15 cellular contexts compared by ENCODE assay signal in the genomic region with DNA sequence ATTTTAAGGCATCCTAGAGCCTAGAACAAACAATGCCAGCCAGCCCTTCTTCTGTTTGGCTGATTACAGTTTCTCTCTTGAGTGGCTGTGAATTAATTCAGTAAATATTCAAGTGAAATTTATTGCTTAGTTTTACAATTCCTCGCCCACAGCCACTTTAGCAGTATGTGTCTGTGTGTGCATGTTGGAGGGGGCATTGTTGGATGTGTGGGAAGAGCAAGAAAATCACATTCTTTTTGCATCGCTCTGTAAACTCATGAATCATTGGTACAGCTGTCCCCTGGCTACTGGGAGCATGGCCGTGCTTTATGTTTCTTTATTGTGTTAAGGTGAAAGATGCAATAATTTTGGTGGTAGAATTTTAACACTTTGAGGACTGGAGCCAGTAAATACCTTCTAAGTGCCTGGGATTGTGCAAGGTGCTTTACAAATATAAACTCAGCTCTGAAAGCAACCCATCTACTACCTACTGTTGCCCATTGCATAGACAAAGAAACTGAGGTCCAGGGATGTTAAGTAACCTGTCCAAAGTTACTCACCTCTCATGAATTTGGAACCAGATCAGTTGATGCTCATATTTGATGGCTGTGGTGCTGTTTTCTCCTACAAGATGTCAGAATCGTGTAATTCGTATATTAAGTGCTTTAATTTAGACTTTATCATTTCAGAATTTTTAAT.
A peak's percentile ranks its signal among the peaks of the same experiment; 100 is the strongest.
DNase-seq lines count a peak whose midpoint lies in the region; ATAC-seq and TF ChIP-seq lines count a peak whose summit lies in the region.
"Had no signal": no experiment of that assay in that cellular context is flagged by ENCODE, and none has a peak within 500 bp of the region (broad histone marks: within the 10 kb centered on the region; RNA-seq: fewer than 3 reads in every experiment).

No MANE protein-coding gene starts in this region.

- no peak for TF ChIP-seq RAD21 in SK-N-SH (IDR thresholded peaks at IDR 0.05; ENCODE audit: low read length)

- POLR2A ChIA-PET in SK-N-SH (lab: Yijun Ruan, JAX) = interaction anchor here (1.1 kb wide), 1 partner anchor 18 kb away, joined by 3 read pairs; no protein-coding TSS in a partner anchor

- H3K27ac ChIP-seq in left ventricle myocardium inferior (replicated peaks) (peak overlapping the region; percentile 31), heart left ventricle (no peak overlapping the region), SK-N-SH (ENCODE audit: low read depth in 2 of 2, low read length in 1 of 2) (peak overlapping the region in 1 of 2 experiments; percentile 9; a peak in 1 of 4 replicates)
- H3K27ac ChIP-seq: BLaER1, testis had no signal

- peaks cover 5% of the 10 kb centered on the region for H3K36me3 ChIP-seq in left ventricle myocardium inferior
- peaks cover 0 to 6% (median 0%) of the 10 kb centered on the region in 9 donors for H3K36me3 ChIP-seq in heart left ventricle
- H3K36me3 ChIP-seq in SK-N-SH (replicated peaks in 1 of 2; ENCODE audit: control insufficient read depth in 1 of 2, insufficient read depth in 2 of 2, low read length in 1 of 2) = no peaks in the 10 kb centered on the region
- H3K36me3 ChIP-seq: BLaER1 had no signal

- no peak overlapping the region for H2AFZ ChIP-seq in SK-N-SH (ENCODE audit: low read depth)

- intact Hi-C loops in left ventricle myocardium inferior (cut with micrococcal nuclease) = no loop called here
- intact Hi-C loops in heart left ventricle (cut with DNase I) = loop anchor here in 2 of 10 donors (5.0 kb wide), 2 partner anchors 34 to 39 kb away; no protein-coding TSS in a partner anchor

- no peak overlapping the region for H3K4me2 ChIP-seq in SK-N-SH

- WGBS in heart left ventricle, 4 donors = 75 to 84% (median 79%) methylated on average over 5 of the region's 5 CpGs
- 62% methylated on average over 5 of the region's 5 CpGs for WGBS in SK-N-SH (ENCODE audit: low lambda C conversion rate)

- H4K20me1 ChIP-seq in SK-N-SH (ENCODE audit: insufficient read depth) = no peaks in the 10 kb centered on the region
- H4K20me1 ChIP-seq: BLaER1 had no signal

- peaks cover 5% of the 10 kb centered on the region for H3K79me2 ChIP-seq in SK-N-SH (ENCODE audit: insufficient read depth)

- no peak overlapping the region for H3K9ac ChIP-seq in SK-N-SH
- H3K9ac ChIP-seq: BLaER1 had no signal

- peaks cover 46% of the 10 kb centered on the region for H3K4me1 ChIP-seq in left ventricle myocardium inferior
- H3K4me1 ChIP-seq in heart left ventricle = peaks cover 3 to 48% (median 29%) of the 10 kb centered on the region in 12 donors
- H3K4me1 ChIP-seq in SK-N-SH (ENCODE audit: control insufficient read depth in 1 of 2, insufficient read depth in 2 of 2, low read depth in 1 of 2, low read length in 1 of 2) = peaks cover 3 to 11% of the 10 kb centered on the region in 2 experiments; a peak in 2 of 4 replicates
- H3K4me1 ChIP-seq: BLaER1, testis had no signal

- no peak for TF ChIP-seq POLR2A in heart left ventricle (IDR thresholded peaks at IDR 0.05)

- no peak for TF ChIP-seq EP300 in SK-N-SH (IDR thresholded peaks at IDR 0.05; ENCODE audit: borderline replicate concordance in 1 of 2, low read depth in 1 of 2, low read length in 1 of 2)

- CTCF ChIA-PET in SK-N-SH (lab: Yijun Ruan, JAX) = interaction anchor here (1.1 to 1.7 kb wide), 2 partner anchors 33 to 384 kb away, joined by 3 read pairs; no protein-coding TSS in a partner anchor

- ATAC-seq in heart left ventricle (no peak), GM19023 (IDR thresholded peaks at IDR 0.05; ENCODE audit: unreplicated experiment) (no peak), HG03571 (IDR thresholded peaks at IDR 0.05; ENCODE audit: unreplicated experiment) (no peak), HG02970 (IDR thresholded peaks at IDR 0.05; ENCODE audit: low FRiP score, unreplicated experiment) (no peak)
- ATAC-seq: activated T-cell treated with anti-CD3 and anti-CD28 coated beads, Interleukin-2, amount 50 U/mL, for 72 hours had no signal

- no peaks in the 10 kb centered on the region for H3K9me3 ChIP-seq in left ventricle myocardium inferior (replicated peaks)
- no peaks in the 10 kb centered on the region for H3K9me3 ChIP-seq in heart left ventricle
- H3K9me3 ChIP-seq in SK-N-SH = no peaks in the 10 kb centered on the region
- H3K9me3 ChIP-seq: BLaER1, testis had no signal

- DNase-seq in left ventricle myocardium inferior (no peak), heart left ventricle (no peak), SK-N-SH (no peak), fibroblast of villous mesenchyme (ENCODE audit: low read depth) (peak; percentile 50)
- DNase-seq in activated CD4-positive, CD25-positive, alpha-beta regulatory T cell treated with anti-CD3 and anti-CD28 coated beads, Interleukin-2, amount 50 U/mL, for 72 hours = no peak
- DNase-seq: activated CD4-positive, CD25-positive, alpha-beta regulatory T cell; activated T-cell treated with anti-CD3 and anti-CD28 coated beads, Interleukin-2, amount 50 U/mL, for 72 hours; caudate nucleus; GF-D8; SHP77; testis had no signal

- no peaks in the 10 kb centered on the region for H3K27me3 ChIP-seq in left ventricle myocardium inferior (ENCODE audit: low read depth)
- no peaks in the 10 kb centered on the region for H3K27me3 ChIP-seq in heart left ventricle
- no peaks in the 10 kb centered on the region for H3K27me3 ChIP-seq in SK-N-SH (ENCODE audit: insufficient read depth)
- H3K27me3 ChIP-seq: BLaER1, testis had no signal

- H3K9me2 ChIP-seq in SK-N-SH = no peaks in the 10 kb centered on the region

- H3F3A ChIP-seq in SK-N-SH (replicated peaks; ENCODE audit: insufficient read depth) = no peaks in the 10 kb centered on the region

- H3K4me3 ChIP-seq in left ventricle myocardium inferior = no peak overlapping the region
- H3K4me3 ChIP-seq in heart left ventricle = no peak overlapping the region
- H3K4me3 ChIP-seq in SK-N-SH (ENCODE audit: low read depth in 2 of 2, low read length in 1 of 2) = no peak overlapping the region
- no peak overlapping the region for H3K4me3 ChIP-seq in fibroblast of villous mesenchyme (ENCODE audit: low read depth, low read length)
- H3K4me3 ChIP-seq: BLaER1, testis had no signal

- TF ChIP-seq CTCF in left ventricle myocardium inferior (IDR thresholded peaks at IDR 0.05; ENCODE audit: borderline replicate concordance) (no peak), heart left ventricle (IDR thresholded peaks at IDR 0.05) (no peak), SK-N-SH (IDR thresholded peaks at IDR 0.05) (no peak), fibroblast of villous mesenchyme (IDR thresholded peaks at IDR 0.05; ENCODE audit: insufficient read depth, low read depth, low read length) (no peak)

TF ChIP-seq in SK-N-SH, 30 proteins besides CTCF, POLR2A, EP300 and RAD21:
- TF ChIP-seq TCF12 (IDR thresholded peaks at IDR 0.05) (peak; percentile 34; the same call in 1 of the 2 replicates), FOSL2 (IDR thresholded peaks at IDR 0.05; ENCODE audit: borderline replicate concordance, low read depth) (peak; percentile 23; the same call in 1 of the 2 replicates)
- TF ChIP-seq, protein P1, sequence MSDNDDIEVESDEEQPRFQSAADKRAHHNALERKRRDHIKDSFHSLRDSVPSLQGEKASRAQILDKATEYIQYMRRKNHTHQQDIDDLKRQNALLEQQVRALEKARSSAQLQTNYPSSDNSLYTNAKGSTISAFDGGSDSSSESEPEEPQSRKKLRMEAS (IDR thresholded peaks at IDR 0.05; ENCODE audit: low read depth) = no peak
